Comparison of ENCODE assay signal across 8 cellular contexts in the genomic region with DNA sequence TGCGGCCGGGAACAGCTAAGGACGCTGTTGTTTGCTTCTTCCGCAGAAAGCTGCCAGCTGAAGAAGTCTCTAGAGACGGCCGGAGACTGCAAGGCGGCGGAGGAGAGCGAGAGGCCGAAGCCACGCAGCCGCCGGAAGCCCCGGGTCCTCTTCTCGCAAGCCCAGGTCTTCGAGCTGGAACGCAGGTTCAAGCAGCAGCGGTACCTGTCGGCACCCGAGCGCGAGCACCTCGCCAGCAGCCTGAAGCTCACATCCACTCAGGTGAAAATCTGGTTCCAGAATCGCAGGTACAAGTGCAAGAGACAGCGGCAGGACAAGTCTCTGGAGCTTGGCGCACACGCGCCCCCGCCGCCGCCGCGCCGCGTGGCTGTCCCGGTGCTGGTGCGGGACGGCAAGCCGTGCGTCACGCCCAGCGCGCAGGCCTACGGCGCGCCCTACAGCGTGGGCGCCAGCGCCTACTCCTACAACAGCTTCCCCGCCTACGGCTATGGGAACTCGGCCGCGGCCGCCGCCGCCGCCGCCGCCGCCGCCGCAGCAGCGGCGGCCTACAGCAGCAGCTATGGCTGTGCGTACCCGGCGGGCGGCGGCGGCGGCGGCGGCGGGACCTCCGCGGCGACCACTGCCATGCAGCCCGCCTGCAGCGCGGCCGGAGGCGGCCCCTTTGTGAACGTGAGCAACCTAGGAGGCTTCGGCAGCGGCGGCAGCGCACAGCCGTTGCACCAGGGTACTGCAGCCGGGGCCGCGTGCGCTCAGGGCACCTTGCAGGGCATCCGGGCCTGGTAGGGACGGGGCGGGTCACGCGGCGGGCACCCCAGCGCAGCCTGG. TPM values are rescaled to one million over a fixed set of nuclear protein-coding genes. Genes with fewer than 3 reads are reported as not detected.
DNase-seq lines count a peak whose midpoint lies in the region; ATAC-seq and TF ChIP-seq lines count a peak whose summit lies in the region.

No MANE protein-coding gene starts in this region.

- TF ChIP-seq POLR2A in breast epithelium (IDR thresholded peaks at IDR 0.05): no peak

- H3K4me1 ChIP-seq in breast epithelium: peaks cover 4 to 8% of the 10 kb centered on the region in 2 donors
- peaks cover 3 to 21% of the 10 kb centered on the region in 2 donors for H3K4me1 ChIP-seq in muscle layer of duodenum (ENCODE audit: control insufficient read depth in 1 of 2, insufficient read depth in 2 of 2, low read length in 2 of 2)
- no peaks in the 10 kb centered on the region for H3K4me1 ChIP-seq in SJCRH30

- H3K27me3 ChIP-seq in breast epithelium (peaks cover 12 to 100% of the 10 kb centered on the region in 2 donors), muscle layer of duodenum (ENCODE audit: low read depth, low read length) (peaks cover 65% of the 10 kb centered on the region), SJCRH30 (no peaks in the 10 kb centered on the region)

- intact Hi-C loops in breast epithelium (cut with DNase I; ENCODE audit: low total_unique reads): no loop called here

- H3K36me3 ChIP-seq in breast epithelium: no peaks in the 10 kb centered on the region
- H3K36me3 ChIP-seq in muscle layer of duodenum (ENCODE audit: control insufficient read depth in 1 of 2, insufficient read depth in 2 of 2, low read length in 2 of 2): no peaks in the 10 kb centered on the region
- H3K36me3 ChIP-seq in SJCRH30: no peaks in the 10 kb centered on the region

- ATAC-seq in HG03354 (IDR thresholded peaks at IDR 0.05; ENCODE audit: poor library complexity, severe bottlenecking, unreplicated experiment) (peak; percentile 38), GM19395 (IDR thresholded peaks at IDR 0.05; ENCODE audit: unreplicated experiment) (no peak), GM21526 (IDR thresholded peaks at IDR 0.05; ENCODE audit: low FRiP score, unreplicated experiment) (no peak)

- no peak overlapping the region for H3K27ac ChIP-seq in breast epithelium
- peak overlapping the region; percentile 80 for H3K27ac ChIP-seq in muscle layer of duodenum (ENCODE audit: low read length)
- no peak overlapping the region for H3K27ac ChIP-seq in SJCRH30

- H3K9me3 ChIP-seq in breast epithelium (no peaks in the 10 kb centered on the region), muscle layer of duodenum (ENCODE audit: control insufficient read depth in 1 of 2, low read length in 2 of 2) (no peaks in the 10 kb centered on the region), SJCRH30 (replicated peaks) (no peaks in the 10 kb centered on the region)

- in situ Hi-C loops in ACHN (cut with HindIII; ENCODE audit: low pct_ligation_motif_present, low pct_unique_long_range_greater_than_20kb, low sequenced_read_pairs): no loop called here

- no peak for TF ChIP-seq CTCF in breast epithelium (IDR thresholded peaks at IDR 0.05)

- peak overlapping the region; percentile 9 to 63 (median 41) for H3K4me3 ChIP-seq in breast epithelium
- peak overlapping the region; percentile 74 to 90 for H3K4me3 ChIP-seq in muscle layer of duodenum (ENCODE audit: low read depth in 1 of 2, low read length in 2 of 2)
- no peak overlapping the region for H3K4me3 ChIP-seq in SJCRH30

- DNase-seq in ACHN (peak; percentile 15), breast epithelium (ENCODE audit: low spot score in 2 of 2) (no peak), NCI-H2029 treated with DMSO at 0.1 percent for 48 hours (lab: John Stamatoyannopoulos, UW) (no peak), SJCRH30 (no peak)

RNA-seq across cellular contexts. Expression of gene NKX2-3, which starts 2.4 kb away (rescaled TPM):
- under 1 TPM in 1 of 3 donors, not detected in 2; 0.15 TPM for total RNA-seq in breast epithelium
- not detected in 2 replicates for total RNA-seq in SJCRH30 (2014; rRNA removed; shearing (Covaris generic))
